Comparison of ENCODE assay signal across 1 cellular context in the genomic region with DNA sequence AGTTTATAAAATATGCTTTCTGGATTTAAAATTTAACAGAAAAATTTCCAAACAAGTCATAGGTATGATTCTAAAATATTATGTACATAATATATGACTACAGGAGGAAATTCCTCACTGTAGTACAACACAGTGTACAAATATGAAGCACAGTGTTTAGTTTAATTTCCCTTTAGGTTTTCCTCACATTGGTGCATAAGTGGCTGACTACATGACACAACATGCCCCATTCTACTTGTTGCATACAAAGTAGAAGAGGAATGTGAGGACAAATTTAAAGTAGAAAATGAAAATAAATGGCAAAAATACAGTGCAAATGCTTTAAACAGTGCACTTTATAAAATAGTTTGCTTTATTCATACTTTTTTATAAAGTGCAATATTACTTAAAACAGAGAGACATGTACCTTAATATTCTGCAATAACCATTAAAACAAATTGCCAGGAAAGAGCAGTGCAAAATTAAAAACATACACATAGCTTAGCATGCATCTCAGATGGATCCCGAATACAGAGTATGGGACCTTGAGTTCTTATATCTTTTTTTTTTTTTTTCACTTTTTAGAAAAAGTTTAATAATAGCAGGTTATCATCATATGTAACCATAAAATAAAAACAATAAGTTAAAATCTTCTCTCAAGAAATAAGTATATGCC.
TF ChIP-seq lines count a peak whose summit lies in the region.

No MANE protein-coding gene starts in this region.

TF ChIP-seq in IMR-90, 13 proteins besides CTCF, POLR2A, EP300 and RAD21:
- TF ChIP-seq MAFK (IDR thresholded peaks at IDR 0.05; ENCODE audit: low read depth, low read length) (no peak), MAZ (IDR thresholded peaks at IDR 0.05; ENCODE audit: borderline replicate concordance, low read depth, low read length) (no peak), FOS (IDR thresholded peaks at IDR 0.05; ENCODE audit: low read depth, low read length) (no peak), NFE2L2 (IDR thresholded peaks at IDR 0.05; ENCODE audit: low read depth, low read length) (no peak)
